1 cellular context compared by ENCODE assay signal in the genomic region with DNA sequence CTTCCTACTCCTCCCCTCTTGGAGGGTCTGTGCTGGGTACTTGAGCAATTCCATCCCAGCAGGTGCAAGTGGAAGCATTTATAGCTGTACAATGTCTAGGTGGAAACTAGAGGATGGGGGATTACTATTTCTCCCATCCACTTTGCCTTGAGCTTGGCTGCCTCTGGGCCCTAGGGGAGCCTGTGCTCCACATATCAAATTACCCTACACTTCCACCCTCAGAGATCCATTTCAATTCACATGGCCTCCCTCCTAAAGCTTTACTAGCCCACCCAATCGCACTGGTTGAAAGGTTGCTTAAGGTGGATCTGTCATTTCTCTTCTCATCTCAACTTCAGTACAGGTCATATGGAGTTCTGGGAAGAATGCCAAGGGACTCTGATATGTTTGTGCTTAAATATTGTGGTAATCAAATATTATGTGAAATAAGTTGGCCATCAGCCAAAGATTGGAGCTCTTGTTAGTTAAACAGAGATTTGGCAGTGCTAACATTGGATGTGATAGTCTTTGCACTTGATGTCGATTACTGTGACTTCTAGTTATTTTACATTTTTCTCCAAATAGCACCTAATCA.
TF ChIP-seq lines count a peak whose summit lies in the region.

No MANE protein-coding gene starts in this region.

TF ChIP-seq in HEK293, 187 proteins besides CTCF, POLR2A, EP300 and RAD21 (continued from another document):
- TF ChIP-seq, protein P1, sequence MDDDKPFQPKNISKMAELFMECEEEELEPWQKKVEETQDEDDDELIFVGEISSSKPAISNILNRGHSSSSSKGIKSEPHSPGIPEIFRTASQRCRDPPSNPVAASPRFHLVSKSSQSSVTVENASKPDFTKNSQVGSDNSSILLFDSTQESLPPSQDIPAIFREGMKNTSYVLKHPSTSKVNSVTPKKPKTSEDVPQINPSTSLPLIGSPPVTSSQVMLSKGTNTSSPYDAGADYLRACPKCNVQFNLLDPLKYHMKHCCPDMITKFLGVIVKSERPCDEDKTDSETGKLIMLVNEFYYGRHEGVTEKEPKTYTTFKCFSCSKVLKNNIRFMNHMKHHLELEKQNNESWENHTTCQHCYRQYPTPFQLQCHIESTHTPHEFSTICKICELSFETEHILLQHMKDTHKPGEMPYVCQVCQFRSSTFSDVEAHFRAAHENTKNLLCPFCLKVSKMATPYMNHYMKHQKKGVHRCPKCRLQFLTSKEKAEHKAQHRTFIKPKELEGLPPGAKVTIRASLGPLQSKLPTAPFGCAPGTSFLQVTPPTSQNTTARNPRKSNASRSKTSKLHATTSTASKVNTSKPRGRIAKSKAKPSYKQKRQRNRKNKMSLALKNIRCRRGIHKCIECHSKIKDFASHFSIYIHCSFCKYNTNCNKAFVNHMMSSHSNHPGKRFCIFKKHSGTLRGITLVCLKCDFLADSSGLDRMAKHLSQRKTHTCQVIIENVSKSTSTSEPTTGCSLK (tag by site-specific recombination; IDR thresholded peaks at IDR 0.05): no peak
- no peak for TF ChIP-seq ZNF391 (tag by site-specific recombination; IDR thresholded peaks at IDR 0.05; ENCODE audit: borderline replicate concordance, low read depth)
- no peak for TF ChIP-seq ZNF843 (tag by site-specific recombination; IDR thresholded peaks at IDR 0.05)
- TF ChIP-seq, protein P2, sequence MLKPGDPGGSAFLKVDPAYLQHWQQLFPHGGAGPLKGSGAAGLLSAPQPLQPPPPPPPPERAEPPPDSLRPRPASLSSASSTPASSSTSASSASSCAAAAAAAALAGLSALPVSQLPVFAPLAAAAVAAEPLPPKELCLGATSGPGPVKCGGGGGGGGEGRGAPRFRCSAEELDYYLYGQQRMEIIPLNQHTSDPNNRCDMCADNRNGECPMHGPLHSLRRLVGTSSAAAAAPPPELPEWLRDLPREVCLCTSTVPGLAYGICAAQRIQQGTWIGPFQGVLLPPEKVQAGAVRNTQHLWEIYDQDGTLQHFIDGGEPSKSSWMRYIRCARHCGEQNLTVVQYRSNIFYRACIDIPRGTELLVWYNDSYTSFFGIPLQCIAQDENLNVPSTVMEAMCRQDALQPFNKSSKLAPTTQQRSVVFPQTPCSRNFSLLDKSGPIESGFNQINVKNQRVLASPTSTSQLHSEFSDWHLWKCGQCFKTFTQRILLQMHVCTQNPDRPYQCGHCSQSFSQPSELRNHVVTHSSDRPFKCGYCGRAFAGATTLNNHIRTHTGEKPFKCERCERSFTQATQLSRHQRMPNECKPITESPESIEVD (tag by site-specific recombination; IDR thresholded peaks at IDR 0.05): peak; percentile 28; the same call in 1 of the 2 replicates
- TF ChIP-seq ZNF175 (tag by site-specific recombination; IDR thresholded peaks at IDR 0.05): no peak
- TF ChIP-seq MZF1 (tag by site-specific recombination; IDR thresholded peaks at IDR 0.05; ENCODE audit: borderline replicate concordance): 0 out of 2 replicates have a peak, but pooled peaks have one; percentile 24
- TF ChIP-seq ZBTB17 (tag by site-specific recombination; IDR thresholded peaks at IDR 0.05): 0 out of 2 replicates have a peak, but pooled peaks have one; percentile 46
- TF ChIP-seq, protein P3, sequence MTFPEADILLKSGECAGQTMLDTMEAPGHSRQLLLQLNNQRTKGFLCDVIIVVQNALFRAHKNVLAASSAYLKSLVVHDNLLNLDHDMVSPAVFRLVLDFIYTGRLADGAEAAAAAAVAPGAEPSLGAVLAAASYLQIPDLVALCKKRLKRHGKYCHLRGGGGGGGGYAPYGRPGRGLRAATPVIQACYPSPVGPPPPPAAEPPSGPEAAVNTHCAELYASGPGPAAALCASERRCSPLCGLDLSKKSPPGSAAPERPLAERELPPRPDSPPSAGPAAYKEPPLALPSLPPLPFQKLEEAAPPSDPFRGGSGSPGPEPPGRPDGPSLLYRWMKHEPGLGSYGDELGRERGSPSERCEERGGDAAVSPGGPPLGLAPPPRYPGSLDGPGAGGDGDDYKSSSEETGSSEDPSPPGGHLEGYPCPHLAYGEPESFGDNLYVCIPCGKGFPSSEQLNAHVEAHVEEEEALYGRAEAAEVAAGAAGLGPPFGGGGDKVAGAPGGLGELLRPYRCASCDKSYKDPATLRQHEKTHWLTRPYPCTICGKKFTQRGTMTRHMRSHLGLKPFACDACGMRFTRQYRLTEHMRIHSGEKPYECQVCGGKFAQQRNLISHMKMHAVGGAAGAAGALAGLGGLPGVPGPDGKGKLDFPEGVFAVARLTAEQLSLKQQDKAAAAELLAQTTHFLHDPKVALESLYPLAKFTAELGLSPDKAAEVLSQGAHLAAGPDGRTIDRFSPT (tag by site-specific recombination; IDR thresholded peaks at IDR 0.05): no peak
- TF ChIP-seq, protein P4, sequence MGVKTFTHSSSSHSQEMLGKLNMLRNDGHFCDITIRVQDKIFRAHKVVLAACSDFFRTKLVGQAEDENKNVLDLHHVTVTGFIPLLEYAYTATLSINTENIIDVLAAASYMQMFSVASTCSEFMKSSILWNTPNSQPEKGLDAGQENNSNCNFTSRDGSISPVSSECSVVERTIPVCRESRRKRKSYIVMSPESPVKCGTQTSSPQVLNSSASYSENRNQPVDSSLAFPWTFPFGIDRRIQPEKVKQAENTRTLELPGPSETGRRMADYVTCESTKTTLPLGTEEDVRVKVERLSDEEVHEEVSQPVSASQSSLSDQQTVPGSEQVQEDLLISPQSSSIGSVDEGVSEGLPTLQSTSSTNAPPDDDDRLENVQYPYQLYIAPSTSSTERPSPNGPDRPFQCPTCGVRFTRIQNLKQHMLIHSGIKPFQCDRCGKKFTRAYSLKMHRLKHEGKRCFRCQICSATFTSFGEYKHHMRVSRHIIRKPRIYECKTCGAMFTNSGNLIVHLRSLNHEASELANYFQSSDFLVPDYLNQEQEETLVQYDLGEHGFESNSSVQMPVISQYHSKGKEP (tag by site-specific recombination; IDR thresholded peaks at IDR 0.05): no peak
